19 cellular contexts compared by ENCODE assay signal in the genomic region with DNA sequence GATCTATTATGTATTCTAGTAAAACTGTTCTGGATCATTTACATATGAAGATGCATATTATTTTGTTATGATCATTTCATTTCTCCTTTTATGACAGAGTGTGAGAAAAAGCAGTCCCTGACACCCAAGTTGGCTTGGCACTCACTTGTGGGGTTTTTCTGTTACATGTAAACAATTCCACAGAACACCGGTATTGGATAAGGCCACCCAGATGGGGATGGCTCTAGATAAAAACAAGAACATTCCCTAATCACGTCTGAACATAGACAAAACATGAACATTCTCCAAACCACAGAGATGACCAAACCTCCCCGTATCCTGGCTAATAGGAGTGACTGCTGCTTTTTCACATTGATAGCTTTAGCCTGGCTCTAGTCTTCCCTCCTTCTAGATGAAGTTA.
"Had no signal": no experiment of that assay in that cellular context is flagged by ENCODE, and none has a peak within 500 bp of the region (broad histone marks: within the 10 kb centered on the region; RNA-seq: fewer than 3 reads in every experiment).

No MANE protein-coding gene starts in this region.

- H3K27ac ChIP-seq: coronary artery, gastroesophageal sphincter, left ventricle myocardium inferior, lower lobe of right lung, pancreas, stomach had no signal

- ATAC-seq: gastroesophageal sphincter, lower lobe of right lung, natural killer cell, pancreas, right cardiac atrium had no signal

- H3K36me3 ChIP-seq: gastroesophageal sphincter, left ventricle myocardium inferior, lower lobe of right lung, pancreas, stomach had no signal

- DNase-seq: effector CD4-positive, alpha-beta T cell; endodermal cell; foreskin fibroblast; glutamatergic neuron; immature natural killer cell; left ventricle myocardium inferior; lower lobe of right lung; natural killer cell; nucleus accumbens; pancreas; right cardiac atrium; small intestine; stimulated activated CD4-positive, alpha-beta T cell treated with anti-CD3 and anti-CD28 coated beads, Interleukin-12 subunit alpha, Interleukin-12 subunit beta, amount 100 ng/mL, for 4 hours; stimulated activated naive CD4-positive, alpha-beta T cell; stomach; substantia nigra; trophoblast cell had no signal

- H3K9me3 ChIP-seq: gastroesophageal sphincter, left ventricle myocardium inferior, lower lobe of right lung, pancreas, stomach had no signal

- H3K4me3 ChIP-seq: coronary artery, gastroesophageal sphincter, left ventricle myocardium inferior, lower lobe of right lung, pancreas, stomach had no signal
